14 cellular contexts compared by ENCODE assay signal in the genomic region with DNA sequence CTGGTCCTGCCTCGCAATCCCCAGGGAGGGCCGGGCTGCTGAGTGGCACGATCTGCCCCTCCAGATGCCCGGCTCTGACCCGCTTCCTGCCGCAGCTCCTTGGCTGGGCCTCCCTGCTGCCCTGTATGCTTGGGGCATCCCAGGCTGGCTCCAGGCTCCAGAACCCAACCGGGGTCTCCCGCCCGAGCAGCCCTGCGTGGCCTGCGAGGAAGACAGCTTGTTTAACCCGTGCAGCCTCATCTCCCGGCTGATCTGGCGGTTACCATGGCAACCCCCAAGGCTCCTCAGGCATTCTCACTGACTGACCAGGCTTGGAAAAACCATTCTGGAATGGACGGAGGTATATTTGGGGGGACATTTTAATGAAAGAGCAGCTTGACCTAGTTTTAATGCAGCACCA.
"Had no signal": no experiment of that assay in that cellular context is flagged by ENCODE, and none has a peak within 500 bp of the region (broad histone marks: within the 10 kb centered on the region; RNA-seq: fewer than 3 reads in every experiment).

No MANE protein-coding gene starts in this region.

- DNase-seq: activated CD4-positive, alpha-beta memory T cell treated with anti-CD3 and anti-CD28 coated beads, Interleukin-2, amount 10 ng/mL, durations not matched to agents 7 days and 5 days; activated CD4-positive, CD25-positive, alpha-beta regulatory T cell treated with anti-CD3 and anti-CD28 coated beads, Interleukin-2, amount 50 U/mL, for 72 hours; activated CD8-positive, alpha-beta memory T cell treated with anti-CD3 and anti-CD28 coated beads, Interleukin-2, amount 50 U/mL, for 4 hours; aorta; cortex of kidney; erythroblast; left colon; mucosa of descending colon; naive thymus-derived CD8-positive, alpha-beta T cell; stimulated activated CD4-positive, alpha-beta T cell treated with anti-CD3 and anti-CD28 coated beads, Interleukin-4, amount 100 ng/mL, for 1 hour; stimulated activated CD8-positive, alpha-beta memory T cell treated with anti-CD3 and anti-CD28 coated beads, Interleukin-4, amount 100 ng/mL, for 48 hours; stimulated activated naive CD8-positive, alpha-beta T cell treated with anti-CD3 and anti-CD28 coated beads, Interleukin-15, Interleukin-2, amounts not matched to agents 100 U/mL and 50 U/mL, for 24 hours; testis had no signal

- ATAC-seq: left colon; mucosa of descending colon; naive thymus-derived CD8-positive, alpha-beta T cell; stimulated activated naive CD8-positive, alpha-beta T cell treated with anti-CD3 and anti-CD28 coated beads, Interleukin-15, Interleukin-2, amounts not matched to agents 100 U/mL and 50 U/mL, for 24 hours had no signal

- H3K27me3 ChIP-seq: cardiac muscle cell, testis had no signal

- H3K27ac ChIP-seq: cardiac muscle cell, testis had no signal

- H3K9me3 ChIP-seq: mucosa of descending colon, testis had no signal

- H3K4me3 ChIP-seq: cardiac muscle cell, mucosa of descending colon had no signal

- H3K36me3 ChIP-seq: cardiac muscle cell had no signal
